In the genomic region with DNA sequence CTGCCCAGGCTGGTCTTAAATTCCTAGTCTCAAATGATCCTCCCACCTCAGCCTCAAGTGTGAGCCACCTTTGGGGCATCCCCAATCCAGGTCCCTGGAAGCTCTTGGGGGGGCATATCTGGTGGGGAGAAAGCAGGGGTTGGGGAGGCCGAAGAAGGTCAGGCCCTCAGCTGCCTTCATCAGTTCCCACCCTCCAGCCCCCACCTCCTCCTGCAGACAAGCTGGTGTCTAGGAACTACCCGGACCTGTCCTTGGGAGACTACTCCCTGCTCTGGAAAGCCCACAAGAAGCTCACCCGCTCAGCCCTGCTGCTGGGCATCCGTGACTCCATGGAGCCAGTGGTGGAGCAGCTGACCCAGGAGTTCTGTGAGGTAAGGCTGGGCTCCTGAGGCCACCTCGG, we compare ENCODE assay signal across 5 cellular contexts. TPM values are rescaled to one million over a fixed set of nuclear protein-coding genes. Genes with fewer than 3 reads are reported as not detected.
DNase-seq lines count a peak whose midpoint lies in the region; ATAC-seq, FAIRE-seq and TF ChIP-seq lines count a peak whose summit lies in the region.
"Not testable (repeated sequence)": the region's sequence is repeated elsewhere in the genome, so short reads cannot be mapped to it uniquely, and the experiment has no call there.
"Had no signal": no experiment of that assay in that cellular context is flagged by ENCODE, and none has a peak within 500 bp of the region (broad histone marks: within the 10 kb centered on the region; RNA-seq: fewer than 3 reads in every experiment).

No MANE protein-coding gene starts in this region.

- intact Hi-C loops in adrenal gland (cut with DNase I); right cardiac atrium (cut with DNase I); HepG2 (cut with micrococcal nuclease; ENCODE audit: unreplicated experiment): not testable (repeated sequence)

- H3K79me2 ChIP-seq in HepG2 (ENCODE audit: insufficient read depth, low read length), result not testable (repeated sequence)

- H3K9me3 ChIP-seq in adrenal gland (replicated peaks in 1 of 3); right cardiac atrium (ENCODE audit: control insufficient read depth, low read length); HepG2 (ENCODE audit: low read length): not testable (repeated sequence)

- peak; percentile 9 for DNase-seq in activated CD4-positive, CD25-positive, alpha-beta regulatory T cell treated with anti-CD3 and anti-CD28 coated beads, Interleukin-2, amount 50 U/mL, for 72 hours
- DNase-seq in adrenal gland (peak in 6 of 7 donors; percentile 28 to 66 (median 50)), right cardiac atrium (peak in 2 of 3 donors; percentile 19 to 34)
- DNase-seq in HepG2 (ENCODE audit: low spot score), result not testable (repeated sequence)

- POLR2A ChIA-PET in HepG2 (lab: Yijun Ruan, JAX), result not testable (repeated sequence)

- in situ Hi-C loops in HepG2 (cut with HindIII; ENCODE audit: extremely low pct_ligation_motif_present, low pct_unique_long_range_greater_than_20kb), result not testable (repeated sequence)

- not testable (repeated sequence) for H3K4me1 ChIP-seq in adrenal gland (replicated peaks in 1 of 2); right cardiac atrium (ENCODE audit: control insufficient read depth, insufficient read depth, low read length)
- peaks cover 40% of the 10 kb centered on the region for H3K4me1 ChIP-seq in HepG2 (ENCODE audit: insufficient read depth, low read length)

- 0 out of 2 replicates have a peak overlapping the region, but pooled peaks have one; percentile 7 for H3K4me2 ChIP-seq in HepG2 (ENCODE audit: low read depth, low read length)

- ATAC-seq in right cardiac atrium, HepG2: not testable (repeated sequence)

- peak overlapping the region in 1 of 4 donors; percentile 22 for H3K4me3 ChIP-seq in adrenal gland
- not testable (repeated sequence) for H3K4me3 ChIP-seq in right cardiac atrium (ENCODE audit: low read length); HepG2 (replicated peaks in 1 of 3; ENCODE audit: insufficient read depth in 1 of 3, low read depth in 2 of 3, low read length in 3 of 3)

- not testable (repeated sequence) for H3K27me3 ChIP-seq in adrenal gland; right cardiac atrium (ENCODE audit: control insufficient read depth, insufficient read depth); HepG2 (ENCODE audit: control insufficient read depth in 1 of 2, insufficient read depth in 2 of 2, low read length in 2 of 2)

- not testable (repeated sequence) for H3K9ac ChIP-seq in HepG2 (ENCODE audit: insufficient read depth, low read depth, low read length)

- BruUV-seq in HepG2 (replicated peaks; lab: Mats Ljungman, UMichigan), result not testable (repeated sequence)

- H3K36me3 ChIP-seq in adrenal gland (replicated peaks in 1 of 2); HepG2 (replicated peaks in 1 of 2; ENCODE audit: control insufficient read depth in 1 of 2, insufficient read depth in 2 of 2, low read length in 2 of 2): not testable (repeated sequence)

- H4K20me1 ChIP-seq in HepG2 (ENCODE audit: insufficient read depth, low read length), result not testable (repeated sequence)

- 28 to 53% (median 41%) methylated on average over 4 of the region's 5 CpGs for WGBS in adrenal gland, 4 donors
- 80% methylated on average over 4 of the region's 5 CpGs for WGBS in right cardiac atrium
- WGBS in HepG2 (ENCODE audit: low lambda C conversion rate), result 54% methylated on average over 2 of the region's 5 CpGs

- not testable (repeated sequence) for TF ChIP-seq EP300 in HepG2 (IDR thresholded peaks at IDR 0.05; ENCODE audit: low read depth in 2 of 2, low read length in 2 of 2); HepG2 (CRISPR knock-in tag; IDR thresholded peaks at IDR 0.05; ENCODE audit: borderline replicate concordance)

- peak; percentile 4 for FAIRE-seq in HepG2 (lab: Jason Lieb, UNC)

- not testable (repeated sequence) for H2AFZ ChIP-seq in HepG2 (ENCODE audit: low read length)

- CTCF ChIA-PET in HepG2 (lab: Yijun Ruan, JAX; ENCODE audit: low intra/inter-chr PET ratio, low total read pairs), result not testable (repeated sequence)

- not testable (repeated sequence) for TF ChIP-seq CTCF in adrenal gland (IDR thresholded peaks at IDR 0.05); HepG2 (CRISPR knock-in tag; IDR thresholded peaks at IDR 0.05)

- TF ChIP-seq POLR2A in adrenal gland (IDR thresholded peaks at IDR 0.05), result peak; percentile 25 to 31
- TF ChIP-seq POLR2A in HepG2 (IDR thresholded peaks at IDR 0.05; ENCODE audit: insufficient read depth in 1 of 2, low read depth in 2 of 2, low read length in 2 of 2), result not testable (repeated sequence)

- TF ChIP-seq RAD21 in HepG2 (CRISPR knock-in tag; IDR thresholded peaks at IDR 0.05), result not testable (repeated sequence)

- H3K27ac ChIP-seq in adrenal gland, result peak overlapping the region; percentile 12 to 86 (median 79)
- H3K27ac ChIP-seq in right cardiac atrium (ENCODE audit: low read length); HepG2 (ENCODE audit: extremely low read length, insufficient read depth, low read length): not testable (repeated sequence)

RNA-seq across cellular contexts. Expression of a gene that starts 0.7 kb away (rescaled TPM):
- total RNA-seq in adrenal gland (1,000 to 10,000 TPM in 7 of 8 donors, 100 to 1,000 TPM in 1; 780 to 6,352 (median 2,523) TPM), right cardiac atrium (1 to 10 TPM in 1 of 4 donors, under 1 TPM in 2, not detected in 1; 0.47 to 3.2 (median 0.51) TPM), HepG2 (2016; rRNA removed; fragmentation: Illumina TruSeq; extraction: Trizol) (0.29 and 1.5 TPM in 2 replicates)
- polyA plus RNA-seq in adrenal gland (1,000 to 10,000 TPM in 2 of 3 donors, 100 to 1,000 TPM in 1; 528 to 4,039 (median 2,532) TPM), right cardiac atrium (0.48 TPM), HepG2 (2011; rRNA removed) (6.3 and 8.6 TPM in 2 replicates)
- total RNA-seq in HepG2 (2016; cell fraction: cytosol; rRNA removed; fragmentation: Illumina TruSeq; extraction: Trizol; ENCODE audit: low read depth), result 0.20 and 0.53 TPM in 2 replicates
- 0.24 and 1.5 TPM in 2 replicates for total RNA-seq in HepG2 (2016; cell fraction: insoluble cytoplasmic fraction; rRNA removed; fragmentation: Illumina TruSeq; extraction: Trizol)
- 0.59 and 0.69 TPM in 2 replicates for total RNA-seq in HepG2 (2016; cell fraction: membrane; rRNA removed; fragmentation: Illumina TruSeq; extraction: Trizol)
- 4.2 and 4.6 TPM in 2 replicates for total RNA-seq in HepG2 (2016; cell fraction: nucleus; rRNA removed; fragmentation: Illumina TruSeq; extraction: Trizol)
- 2.4 and 3.0 TPM in 2 replicates for polyA plus RNA-seq in HepG2 (2011; cell fraction: cytosol; rRNA removed)
- polyA plus RNA-seq in HepG2 (2011; cell fraction: nucleus; rRNA removed), result 65.6 and 85.1 TPM in 2 replicates
- polyA plus RNA-seq in HepG2 (2012), result 3.3 and 9.9 TPM in 2 replicates
- polyA plus RNA-seq in HepG2 (2016; cell fraction: cytosol; fragmentation: Illumina TruSeq; extraction: Trizol; ENCODE audit: low read depth), result 0.85 and 0.89 TPM in 2 replicates
- polyA plus RNA-seq in HepG2 (2016; cell fraction: insoluble cytoplasmic fraction; fragmentation: Illumina TruSeq; extraction: Trizol; ENCODE audit: low read depth), result 0.52 and 0.75 TPM in 2 replicates
- 0.98 and 1.2 TPM in 2 replicates for polyA plus RNA-seq in HepG2 (2016; cell fraction: membrane; fragmentation: Illumina TruSeq; extraction: Trizol; ENCODE audit: low read depth)
- 10.5 and 14.3 TPM in 2 replicates for polyA plus RNA-seq in HepG2 (2016; cell fraction: nucleus; fragmentation: Illumina TruSeq; extraction: Trizol; ENCODE audit: insufficient read depth, low read depth)
- polyA minus RNA-seq in HepG2 (2011; rRNA and poly(A)+ RNA removed; ENCODE audit: low replicate concordance), result 0.23 and 9.5 TPM in 2 replicates
- 1.7 and 1.8 TPM in 2 replicates for polyA minus RNA-seq in HepG2 (2011; cell fraction: cytosol; rRNA and poly(A)+ RNA removed)
- 27.4 and 31.8 TPM in 2 replicates for polyA minus RNA-seq in HepG2 (2011; cell fraction: nucleus; rRNA and poly(A)+ RNA removed)
- total RNA-seq: Caco-2 had no signal

RNA-seq across cellular contexts. Expression of a gene that starts 24.3 kb away (rescaled TPM):
- total RNA-seq in adrenal gland (1,000 to 10,000 TPM in 6 of 8 donors, 100 to 1,000 TPM in 2; 948 to 5,092 (median 1,465) TPM), right cardiac atrium (100 to 1,000 TPM in 3 of 4 donors, 10 to 100 TPM in 1; 86.0 to 163 (median 139) TPM), HepG2 (2016; rRNA removed; fragmentation: Illumina TruSeq; extraction: Trizol) (67.2 and 167 TPM in 2 replicates)
- polyA plus RNA-seq in adrenal gland (1,000 to 10,000 TPM in 1 of 3 donors, 100 to 1,000 TPM in 2; 236 to 1,852 (median 796) TPM), right cardiac atrium (41.2 TPM), HepG2 (2011; rRNA removed) (538 and 944 TPM in 2 replicates)
- 15.2 and 17.8 TPM in 2 replicates for total RNA-seq in HepG2 (2016; cell fraction: cytosol; rRNA removed; fragmentation: Illumina TruSeq; extraction: Trizol; ENCODE audit: low read depth)
- 44.6 and 177 TPM in 2 replicates for total RNA-seq in HepG2 (2016; cell fraction: insoluble cytoplasmic fraction; rRNA removed; fragmentation: Illumina TruSeq; extraction: Trizol)
- 26.9 and 28.9 TPM in 2 replicates for total RNA-seq in HepG2 (2016; cell fraction: membrane; rRNA removed; fragmentation: Illumina TruSeq; extraction: Trizol)
- total RNA-seq in HepG2 (2016; cell fraction: nucleus; rRNA removed; fragmentation: Illumina TruSeq; extraction: Trizol), result 179 and 223 TPM in 2 replicates
- polyA plus RNA-seq in HepG2 (2011; cell fraction: cytosol; rRNA removed), result 514 and 816 TPM in 2 replicates
- 1,368 and 1,594 TPM in 2 replicates for polyA plus RNA-seq in HepG2 (2011; cell fraction: nucleus; rRNA removed)
- 355 and 757 TPM in 2 replicates for polyA plus RNA-seq in HepG2 (2012)
- 18.7 and 20.5 TPM in 2 replicates for polyA plus RNA-seq in HepG2 (2016; cell fraction: cytosol; fragmentation: Illumina TruSeq; extraction: Trizol; ENCODE audit: low read depth)
- polyA plus RNA-seq in HepG2 (2016; cell fraction: insoluble cytoplasmic fraction; fragmentation: Illumina TruSeq; extraction: Trizol; ENCODE audit: low read depth), result 84.4 and 122 TPM in 2 replicates
- 27.8 and 33.4 TPM in 2 replicates for polyA plus RNA-seq in HepG2 (2016; cell fraction: membrane; fragmentation: Illumina TruSeq; extraction: Trizol; ENCODE audit: low read depth)
- polyA plus RNA-seq in HepG2 (2016; cell fraction: nucleus; fragmentation: Illumina TruSeq; extraction: Trizol; ENCODE audit: insufficient read depth, low read depth), result 512 and 561 TPM in 2 replicates
- polyA minus RNA-seq in HepG2 (2011; rRNA and poly(A)+ RNA removed; ENCODE audit: low replicate concordance), result 2.7 and 435 TPM in 2 replicates
- polyA minus RNA-seq in HepG2 (2011; cell fraction: cytosol; rRNA and poly(A)+ RNA removed), result 166 and 248 TPM in 2 replicates
- 281 and 393 TPM in 2 replicates for polyA minus RNA-seq in HepG2 (2011; cell fraction: nucleus; rRNA and poly(A)+ RNA removed)

RNA-seq across cellular contexts. Expression of a gene that starts 57.0 kb away (rescaled TPM):
- total RNA-seq in adrenal gland, result 1,000 to 10,000 TPM in 5 of 8 donors, 100 to 1,000 TPM in 3; 547 to 2,285 (median 1,263) TPM
- 1,000 to 10,000 TPM in 1 of 3 donors, 100 to 1,000 TPM in 2; 212 to 1,408 (median 665) TPM for polyA plus RNA-seq in adrenal gland
- 100 to 1,000 TPM in 3 of 4 donors, 10 to 100 TPM in 1; 91.0 to 154 (median 139) TPM for total RNA-seq in right cardiac atrium
- 40.7 TPM for polyA plus RNA-seq in right cardiac atrium
- 73.0 and 165 TPM in 2 replicates for total RNA-seq in HepG2 (2016; rRNA removed; fragmentation: Illumina TruSeq; extraction: Trizol)
- 12.9 and 15.6 TPM in 2 replicates for total RNA-seq in HepG2 (2016; cell fraction: cytosol; rRNA removed; fragmentation: Illumina TruSeq; extraction: Trizol; ENCODE audit: low read depth)
- 48.4 and 166 TPM in 2 replicates for total RNA-seq in HepG2 (2016; cell fraction: insoluble cytoplasmic fraction; rRNA removed; fragmentation: Illumina TruSeq; extraction: Trizol)
- total RNA-seq in HepG2 (2016; cell fraction: membrane; rRNA removed; fragmentation: Illumina TruSeq; extraction: Trizol), result 23.4 and 27.0 TPM in 2 replicates
- total RNA-seq in HepG2 (2016; cell fraction: nucleus; rRNA removed; fragmentation: Illumina TruSeq; extraction: Trizol), result 212 and 258 TPM in 2 replicates
- polyA plus RNA-seq in HepG2 (2011; rRNA removed), result 478 and 755 TPM in 2 replicates
- polyA plus RNA-seq in HepG2 (2011; cell fraction: cytosol; rRNA removed), result 352 and 505 TPM in 2 replicates
- polyA plus RNA-seq in HepG2 (2011; cell fraction: nucleus; rRNA removed), result 1,207 and 1,448 TPM in 2 replicates
- polyA plus RNA-seq in HepG2 (2012), result 360 and 704 TPM in 2 replicates
- 15.2 and 17.1 TPM in 2 replicates for polyA plus RNA-seq in HepG2 (2016; cell fraction: cytosol; fragmentation: Illumina TruSeq; extraction: Trizol; ENCODE audit: low read depth)
- 70.0 and 102 TPM in 2 replicates for polyA plus RNA-seq in HepG2 (2016; cell fraction: insoluble cytoplasmic fraction; fragmentation: Illumina TruSeq; extraction: Trizol; ENCODE audit: low read depth)
- polyA plus RNA-seq in HepG2 (2016; cell fraction: membrane; fragmentation: Illumina TruSeq; extraction: Trizol; ENCODE audit: low read depth), result 17.2 and 22.6 TPM in 2 replicates
- 542 and 543 TPM in 2 replicates for polyA plus RNA-seq in HepG2 (2016; cell fraction: nucleus; fragmentation: Illumina TruSeq; extraction: Trizol; ENCODE audit: insufficient read depth, low read depth)
- polyA minus RNA-seq in HepG2 (2011; rRNA and poly(A)+ RNA removed; ENCODE audit: low replicate concordance), result 4.0 and 407 TPM in 2 replicates
- 168 and 210 TPM in 2 replicates for polyA minus RNA-seq in HepG2 (2011; cell fraction: cytosol; rRNA and poly(A)+ RNA removed)
- polyA minus RNA-seq in HepG2 (2011; cell fraction: nucleus; rRNA and poly(A)+ RNA removed), result 349 and 437 TPM in 2 replicates

Comparison
In these comparisons a context has a peak if more than half of its experiments do, and no peak if none do; other contexts are left out.
1. RNA of a gene that starts 0.7 kb away (total RNA-seq): 780 to 6,352 TPM in adrenal gland; 0.20 to 4.6 TPM in HepG2 and 0.47 to 3.2 TPM in right cardiac atrium; every median in the first group is over 100 times any median in the second.